8 cellular contexts compared by ENCODE assay signal in genomic region chr10:43407576-43408330, GRCh38. TPM values are rescaled to one million over a fixed set of nuclear protein-coding genes. Genes with fewer than 3 reads are reported as not detected.
DNase-seq lines count a peak whose midpoint lies in the region; ATAC-seq and TF ChIP-seq lines count a peak whose summit lies in the region.

No MANE protein-coding gene starts in this region.

- no peaks in the 10 kb centered on the region for H3K27me3 ChIP-seq in colonic mucosa

- H3K9me3 ChIP-seq in colonic mucosa = no peaks in the 10 kb centered on the region

- DNase-seq in AG09319 (ENCODE audit: extremely low read depth, low read depth) (peak; percentile 75), NCI-H2227 treated with DMSO at 0.1 percent for 48 hours (lab: John Stamatoyannopoulos, UW) (peak; percentile 30), colonic mucosa (peak; percentile 94), left kidney (ENCODE audit: low read depth, low spot score) (peak; percentile 95)
- peak; percentile 87 to 88 for DNase-seq in activated CD4-positive, alpha-beta T cell treated with anti-CD3 and anti-CD28 coated beads for 24 hours (ENCODE audit: low read depth in 2 of 2)
- DNase-seq in stimulated activated CD4-positive, alpha-beta T cell treated with anti-CD3 and anti-CD28 coated beads, Interleukin-1b, Interleukin-23, amount 100 ng/mL, for 48 hours = peak; percentile 93

- intact Hi-C loops in colonic mucosa (cut with DNase I) = no loop called here

- no peaks in the 10 kb centered on the region for H3K36me3 ChIP-seq in colonic mucosa

- ATAC-seq in GM18867 (IDR thresholded peaks at IDR 0.05; ENCODE audit: unreplicated experiment) = peak; percentile 51
- ATAC-seq in HG03095 (IDR thresholded peaks at IDR 0.05; ENCODE audit: unreplicated experiment) = peak; percentile 48

- peak overlapping the region; percentile 97 to 98 for H3K9ac ChIP-seq in colonic mucosa (ENCODE audit: low read depth in 2 of 2, low read length in 2 of 2)

- TF ChIP-seq CTCF in AG09319 (IDR thresholded peaks at IDR 0.05; ENCODE audit: low read depth, low read length) (peak; percentile 45), colonic mucosa (IDR thresholded peaks at IDR 0.05) (peak; percentile 28)

- H3K4me1 ChIP-seq in colonic mucosa = peaks cover 22% of the 10 kb centered on the region

- peak overlapping the region; percentile 100 for H3K27ac ChIP-seq in colonic mucosa

- peak overlapping the region; percentile 56 for H3K4me3 ChIP-seq in colonic mucosa

RNA-seq across cellular contexts. Expression of gene HNRNPF, which starts 1.2 kb away (rescaled TPM):
- total RNA-seq in colonic mucosa = 100 to 1,000 TPM; 250 to 394 TPM

RNA-seq across cellular contexts. Expression of gene ZNF487, which starts 29.2 kb away (rescaled TPM):
- 1 to 10 TPM; 2.8 to 4.5 TPM for total RNA-seq in colonic mucosa

RNA-seq across cellular contexts. Expression of gene FXYD4, which starts 36.3 kb away (rescaled TPM):
- under 1 TPM in 1 of 2 donors, not detected in 1; 0.98 TPM for total RNA-seq in colonic mucosa

Comparison
In these comparisons a context has a peak if more than half of its experiments do, and no peak if none do; other contexts are left out.
1. Peak in every context shown above with its lines: DNase-seq, ATAC-seq, H3K4me3 ChIP-seq and H3K27ac ChIP-seq.
2. DNase-seq: peak in every context shown above with its lines; median percentile 95 in left kidney; 94 in colonic mucosa; 93 in stimulated activated CD4-positive, alpha-beta T cell treated with anti-CD3 and anti-CD28 coated beads, Interleukin-1b, Interleukin-23, amount 100 ng/mL, for 48 hours; 88 in activated CD4-positive, alpha-beta T cell treated with anti-CD3 and anti-CD28 coated beads for 24 hours; 75 in AG09319; 30 in NCI-H2227 treated with DMSO at 0.1 percent for 48 hours.